Comparison of ENCODE assay signal across 17 cellular contexts in the genomic region with DNA sequence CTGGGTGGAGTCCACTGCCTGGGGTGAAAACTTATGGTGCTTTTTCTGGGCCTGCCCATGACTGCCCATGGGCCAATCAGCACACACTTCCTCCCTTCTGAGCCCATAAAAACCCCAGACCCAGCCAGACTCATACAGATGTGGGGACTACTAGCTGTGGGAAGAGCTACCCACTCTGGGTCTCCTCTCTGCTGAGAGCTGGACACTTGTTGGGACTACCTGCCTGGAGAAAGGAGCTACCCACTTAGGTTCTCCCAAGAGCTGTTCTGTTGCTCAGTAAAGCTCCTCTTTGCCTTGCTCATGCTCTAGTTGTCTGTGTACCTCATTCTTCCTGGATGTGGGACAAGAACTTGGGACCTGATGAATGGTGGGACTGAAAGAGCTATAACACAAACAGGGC.
"Had no signal": no experiment of that assay in that cellular context is flagged by ENCODE, and none has a peak within 500 bp of the region (broad histone marks: within the 10 kb centered on the region; RNA-seq: fewer than 3 reads in every experiment).

No MANE protein-coding gene starts in this region.

- H3K27me3 ChIP-seq: colonic mucosa, foreskin keratinocyte, hepatocyte, ovary, right atrium auricular region, sigmoid colon, upper lobe of left lung, uterus had no signal

- H3K4me2 ChIP-seq: hepatocyte had no signal

- H3K27ac ChIP-seq: colonic mucosa, foreskin keratinocyte, hepatocyte, left ventricle myocardium inferior, lower lobe of right lung, ovary, right atrium auricular region, sigmoid colon, skin epidermis, tibial artery, upper lobe of left lung, uterus had no signal

- H3K4me1 ChIP-seq: colonic mucosa, foreskin keratinocyte, left ventricle myocardium inferior, lower lobe of right lung, right atrium auricular region, sigmoid colon, tibial artery, upper lobe of left lung, uterus had no signal

- DNase-seq: colonic mucosa; dermis blood vessel endothelial cell; foreskin keratinocyte; kidney; left cardiac atrium; left ventricle myocardium inferior; naive thymus-derived CD4-positive, alpha-beta T cell; ovary; sigmoid colon; stimulated activated naive CD4-positive, alpha-beta T cell treated with Interleukin-2 at 50 U/mL for 16 hours; tibial artery; uterus had no signal

- H3K9me3 ChIP-seq: colonic mucosa, right atrium auricular region, sigmoid colon, uterus had no signal

- FAIRE-seq: kidney had no signal

- H3K79me2 ChIP-seq: hepatocyte had no signal

- H3K36me3 ChIP-seq: colonic mucosa, left ventricle myocardium inferior, lower lobe of right lung, ovary, right atrium auricular region, sigmoid colon, tibial artery, upper lobe of left lung, uterus had no signal

- ATAC-seq: left cardiac atrium; naive thymus-derived CD4-positive, alpha-beta T cell had no signal

- H3K4me3 ChIP-seq: colonic mucosa, hepatocyte, left ventricle myocardium inferior, lower lobe of right lung, ovary, right atrium auricular region, sigmoid colon, skin epidermis, tibial artery, upper lobe of left lung, uterus had no signal

- H2AFZ ChIP-seq: hepatocyte had no signal
